In genomic region chr10:24344695-24345473, GRCh38 we compare ENCODE assay signal across 13 cellular contexts.
A peak's percentile ranks its signal among the peaks of the same experiment; 100 is the strongest.
DNase-seq lines count a peak whose midpoint lies in the region; ATAC-seq and TF ChIP-seq lines count a peak whose summit lies in the region.
"Had no signal": no experiment of that assay in that cellular context is flagged by ENCODE, and none has a peak within 500 bp of the region (broad histone marks: within the 10 kb centered on the region; RNA-seq: fewer than 3 reads in every experiment).

No MANE protein-coding gene starts in this region.

- H3K4me1 ChIP-seq in heart right ventricle, result peaks cover 4 to 77% (median 41%) of the 10 kb centered on the region in 9 donors
- peaks cover 3% of the 10 kb centered on the region for H3K4me1 ChIP-seq in right cardiac atrium (ENCODE audit: control insufficient read depth, insufficient read depth, low read length)
- H3K4me1 ChIP-seq in ascending aorta, result peaks cover 3 to 29% of the 10 kb centered on the region in 2 donors
- H3K4me1 ChIP-seq in mesodermal cell (ENCODE audit: control insufficient read depth, insufficient read depth, low read length, poor library complexity, severe bottlenecking), result peaks cover 23% of the 10 kb centered on the region
- peaks cover 1 to 4% of the 10 kb centered on the region in 2 donors for H3K4me1 ChIP-seq in aorta (ENCODE audit: control insufficient read depth in 1 of 2, insufficient read depth in 2 of 2, low read length in 2 of 2)
- H3K4me1 ChIP-seq: A549 had no signal

- H3K9me3 ChIP-seq in heart right ventricle (no peaks in the 10 kb centered on the region), right cardiac atrium (ENCODE audit: control insufficient read depth, low read length) (no peaks in the 10 kb centered on the region), ascending aorta (no peaks in the 10 kb centered on the region), mesodermal cell (ENCODE audit: control insufficient read depth, low read length) (peaks cover 4% of the 10 kb centered on the region), aorta (ENCODE audit: control insufficient read depth, low read length) (no peaks in the 10 kb centered on the region)
- H3K9me3 ChIP-seq: A549, transverse colon had no signal

- intact Hi-C loops in heart right ventricle (cut with DNase I) (loop anchor here in 2 of 10 donors (10.0 kb wide), 2 partner anchors 60 to 130 kb away; no protein-coding TSS in a partner anchor), right cardiac atrium (cut with DNase I) (no loop called here), ascending aorta (cut with DNase I) (loop anchor here (5.0 to 10.0 kb wide), 2 partner anchors 50 to 138 kb away; partner anchors contain the start of gene KIAA1217), aorta (cut with DNase I) (loop anchor here in 1 of 2 donors (5.0 kb wide), 1 partner anchor 38 kb away; no protein-coding TSS in a partner anchor)

- H3K27ac ChIP-seq in heart right ventricle (peak overlapping the region in 6 of 10 donors; percentile 11 to 51 (median 26)), right cardiac atrium (ENCODE audit: low read length) (no peak overlapping the region), ascending aorta (peak overlapping the region; percentile 78 to 81), mesodermal cell (ENCODE audit: low read depth, low read length, severe bottlenecking) (peak overlapping the region; percentile 10), aorta (ENCODE audit: low read depth in 1 of 2, low read length in 2 of 2) (peak overlapping the region; percentile 48 to 87)
- H3K27ac ChIP-seq: A549 had no signal

- no peak for TF ChIP-seq CTCF in heart right ventricle (IDR thresholded peaks at IDR 0.05)
- no peak for TF ChIP-seq CTCF in ascending aorta (IDR thresholded peaks at IDR 0.05)

- DNase-seq in heart right ventricle (no peak), right cardiac atrium (no peak), ascending aorta (ENCODE audit: low spot score in 2 of 2) (no peak), aorta (no peak)
- DNase-seq: activated CD4-positive, alpha-beta T cell treated with anti-CD3 and anti-CD28 coated beads for 48 hours; KG1; NCI-H2029; transverse colon had no signal

- ATAC-seq in heart right ventricle, result peak in 1 of 8 donors; percentile 18
- no peak for ATAC-seq in right cardiac atrium
- no peak for ATAC-seq in aorta (ENCODE audit: low FRiP score)
- ATAC-seq in HG02870 (IDR thresholded peaks at IDR 0.05; ENCODE audit: unreplicated experiment), result no peak
- no peak for ATAC-seq in GM18870 (IDR thresholded peaks at IDR 0.05; ENCODE audit: unreplicated experiment)
- ATAC-seq in GM19397 (IDR thresholded peaks at IDR 0.05; ENCODE audit: unreplicated experiment), result no peak
- ATAC-seq: A549 had no signal

- H3K4me3 ChIP-seq in heart right ventricle (no peak overlapping the region), right cardiac atrium (ENCODE audit: low read length) (no peak overlapping the region), ascending aorta (no peak overlapping the region), mesodermal cell (ENCODE audit: extremely low read depth, insufficient read depth, low read length, poor library complexity, severe bottlenecking) (no peak overlapping the region), aorta (ENCODE audit: low read length in 2 of 2) (no peak overlapping the region)
- H3K4me3 ChIP-seq: A549, transverse colon had no signal

- H3K36me3 ChIP-seq in heart right ventricle (no peaks in the 10 kb centered on the region), ascending aorta (no peaks in the 10 kb centered on the region), mesodermal cell (ENCODE audit: control insufficient read depth, insufficient read depth, low read length) (no peaks in the 10 kb centered on the region), aorta (ENCODE audit: control insufficient read depth in 1 of 2, insufficient read depth in 2 of 2, low read length in 1 of 2) (no peaks in the 10 kb centered on the region)
- H3K36me3 ChIP-seq: transverse colon had no signal

- no peaks in the 10 kb centered on the region for H3K27me3 ChIP-seq in heart right ventricle
- H3K27me3 ChIP-seq in right cardiac atrium (ENCODE audit: control insufficient read depth, insufficient read depth), result no peaks in the 10 kb centered on the region
- no peaks in the 10 kb centered on the region for H3K27me3 ChIP-seq in ascending aorta
- no peaks in the 10 kb centered on the region for H3K27me3 ChIP-seq in aorta (ENCODE audit: control insufficient read depth in 1 of 2, insufficient read depth in 2 of 2, low read length in 1 of 2)
- H3K27me3 ChIP-seq: transverse colon had no signal

- 58 to 60% methylated on average over 7 of the region's 7 CpGs for WGBS in heart right ventricle, 2 donors
- WGBS in right cardiac atrium, result 75% methylated on average over 7 of the region's 7 CpGs
- WGBS in mesodermal cell (ENCODE audit: insufficient coverage in 2 of 2), 2 experiments, result 90 to 97% methylated on average over 4 of the region's 7 CpGs
- WGBS in aorta, 2 donors, result 37 to 39% methylated on average over 7 of the region's 7 CpGs
